9 cellular contexts compared by ENCODE assay signal in the genomic region with DNA sequence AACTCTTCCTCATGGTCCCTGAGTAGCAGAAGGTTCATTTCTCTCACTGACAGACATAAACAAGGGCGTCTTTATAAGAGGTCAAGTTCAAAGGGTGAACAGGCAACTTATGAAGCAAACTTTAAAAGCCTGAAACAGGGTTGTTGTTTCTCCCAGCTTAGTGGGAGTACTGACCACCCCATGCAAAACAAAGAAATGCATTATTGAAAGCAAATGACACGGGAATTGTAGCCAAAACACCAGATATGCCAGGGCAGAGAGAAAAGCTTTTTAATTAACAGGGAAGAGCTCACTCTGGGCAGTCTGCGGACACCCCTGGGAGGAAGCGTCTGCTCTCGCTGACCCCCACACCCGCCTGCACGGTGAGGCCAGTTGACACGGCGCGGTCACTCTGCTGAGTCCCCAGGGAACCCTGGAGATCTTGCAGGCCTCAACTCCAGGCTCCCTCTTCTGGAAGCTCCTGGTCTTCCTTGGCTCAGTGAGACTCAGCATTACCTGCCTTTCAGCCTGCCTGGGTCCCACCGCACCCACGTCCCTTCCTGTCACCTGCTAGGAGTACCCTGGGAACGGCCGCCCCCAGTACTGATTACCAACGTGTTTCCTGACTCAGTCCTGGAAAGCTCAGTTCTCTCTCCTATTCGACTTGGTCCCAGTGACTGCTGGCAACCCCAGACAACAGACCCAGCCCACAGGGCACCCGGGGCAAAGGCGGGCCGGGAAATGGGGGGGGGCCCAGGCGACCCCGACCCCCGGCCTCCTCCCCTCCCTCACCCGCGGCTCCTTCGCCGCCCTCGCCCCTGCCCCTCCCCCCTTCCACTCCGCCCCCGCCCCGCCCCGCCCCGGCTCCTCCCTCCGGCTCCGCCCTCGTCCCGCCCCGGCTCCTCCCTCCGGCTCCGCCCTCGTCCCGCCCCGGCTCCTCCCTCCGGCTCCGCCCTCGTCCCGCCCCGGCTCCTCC. TPM values are rescaled to one million over a fixed set of nuclear protein-coding genes. Genes with fewer than 3 reads are reported as not detected.
A peak's percentile ranks its signal among the peaks of the same experiment; 100 is the strongest.
DNase-seq lines count a peak whose midpoint lies in the region; ATAC-seq and TF ChIP-seq lines count a peak whose summit lies in the region.
"Had no signal": no experiment of that assay in that cellular context is flagged by ENCODE, and none has a peak within 500 bp of the region (broad histone marks: within the 10 kb centered on the region; RNA-seq: fewer than 3 reads in every experiment).

No MANE protein-coding gene starts in this region.

- peaks cover 3% of the 10 kb centered on the region for H3K27me3 Mint-ChIP-seq in T-helper 2 cell treated with Interferon-gamma antibody and Interleukin-4, amounts not matched to agents 5 μg/mL and 100 μg/mL, for 36 hours (ENCODE audit: low read depth)
- no peaks in the 10 kb centered on the region for H3K27me3 Mint-ChIP-seq in stimulated activated naive CD8-positive, alpha-beta T cell treated with anti-CD3 and anti-CD28 coated beads, Interleukin-15, amount 100 ng/mL, for 72 hours

- H3K36me3 Mint-ChIP-seq in T-helper 2 cell treated with Interferon-gamma antibody and Interleukin-4, amounts not matched to agents 5 μg/mL and 100 μg/mL, for 36 hours (ENCODE audit: low read depth), result peaks cover 9% of the 10 kb centered on the region

- H3K36me3 ChIP-seq in ES-I3 (ENCODE audit: insufficient read depth, low read length) (no peaks in the 10 kb centered on the region), MG63 (0 out of 2 replicates have a peak, but pooled peaks cover 2% of the 10 kb centered on the region), ectodermal cell (ENCODE audit: control insufficient read depth, insufficient read depth, low read length) (no peaks in the 10 kb centered on the region), left lung (peaks cover 0 to 19% of the 10 kb centered on the region in 2 donors)

- H3K27me3 ChIP-seq in MG63, result no peaks in the 10 kb centered on the region
- H3K27me3 ChIP-seq in ectodermal cell (ENCODE audit: control insufficient read depth, insufficient read depth, low read length, poor library complexity, severe bottlenecking), result no peaks in the 10 kb centered on the region
- no peaks in the 10 kb centered on the region for H3K27me3 ChIP-seq in left lung

- peak overlapping the region; percentile 63 for H3K27ac ChIP-seq in ectodermal cell (ENCODE audit: insufficient read depth, low read depth, low read length, poor library complexity, severe bottlenecking)
- H3K27ac ChIP-seq in left lung, result peak overlapping the region; percentile 75 to 97

- no peak for TF ChIP-seq CTCF in left lung (IDR thresholded peaks at IDR 0.05)

- peaks cover 22% of the 10 kb centered on the region for H3K4me1 ChIP-seq in ES-I3 (ENCODE audit: insufficient read depth, low read length)
- H3K4me1 ChIP-seq in ectodermal cell (ENCODE audit: control insufficient read depth, insufficient read depth, low read length), result peaks cover 5% of the 10 kb centered on the region
- peaks cover 4 to 14% of the 10 kb centered on the region in 2 donors for H3K4me1 ChIP-seq in left lung

- no peaks in the 10 kb centered on the region for H3K9me3 ChIP-seq in ES-I3 (ENCODE audit: control insufficient read depth, insufficient read depth, low read length)
- H3K9me3 ChIP-seq in MG63, result no peaks in the 10 kb centered on the region
- H3K9me3 ChIP-seq in ectodermal cell (ENCODE audit: control insufficient read depth, low read length), result no peaks in the 10 kb centered on the region
- no peaks in the 10 kb centered on the region for H3K9me3 ChIP-seq in left lung

- peak overlapping the region; percentile 73 for H3K27ac Mint-ChIP-seq in T-helper 2 cell treated with Interferon-gamma antibody and Interleukin-4, amounts not matched to agents 5 μg/mL and 100 μg/mL, for 36 hours
- peak overlapping the region; percentile 48 to 92 for H3K27ac Mint-ChIP-seq in stimulated activated naive CD8-positive, alpha-beta T cell treated with anti-CD3 and anti-CD28 coated beads, Interleukin-15, amount 100 ng/mL, for 72 hours

- peak; percentile 45 for DNase-seq in MG63
- peak; percentile 25 for DNase-seq in T-helper 2 cell treated with Interferon-gamma antibody and Interleukin-4, amounts not matched to agents 5 μg/mL and 100 μg/mL, for 36 hours (ENCODE audit: low spot score)
- peak; percentile 64 to 88 for DNase-seq in left lung
- DNase-seq in stimulated activated naive CD8-positive, alpha-beta T cell treated with anti-CD3 and anti-CD28 coated beads, Interleukin-15, amount 100 ng/mL, for 72 hours, result no peak

- H3K4me3 Mint-ChIP-seq in T-helper 2 cell treated with Interferon-gamma antibody and Interleukin-4, amounts not matched to agents 5 μg/mL and 100 μg/mL, for 36 hours, result peak overlapping the region; percentile 57
- peak overlapping the region in 1 of 2 donors; percentile 44 for H3K4me3 Mint-ChIP-seq in stimulated activated naive CD8-positive, alpha-beta T cell treated with anti-CD3 and anti-CD28 coated beads, Interleukin-15, amount 100 ng/mL, for 72 hours

- H3K9me3 Mint-ChIP-seq in T-helper 2 cell treated with Interferon-gamma antibody and Interleukin-4, amounts not matched to agents 5 μg/mL and 100 μg/mL, for 36 hours, result no peaks in the 10 kb centered on the region
- H3K9me3 Mint-ChIP-seq in stimulated activated naive CD8-positive, alpha-beta T cell treated with anti-CD3 and anti-CD28 coated beads, Interleukin-15, amount 100 ng/mL, for 72 hours, result no peaks in the 10 kb centered on the region

- peak overlapping the region; percentile 47; the same call in 1 of the 2 replicates for H3K9ac ChIP-seq in ES-I3 (ENCODE audit: low read depth, low read length)

- intact Hi-C loops in left lung (cut with DNase I), result no loop called here

- 13 to 19% methylated on average over 26 to 38 of the region's 47 CpGs for WGBS in ectodermal cell, 2 experiments

- ATAC-seq in left lung (peak; percentile 42), HG02981 (IDR thresholded peaks at IDR 0.05; ENCODE audit: unreplicated experiment) (no peak), GM21619 (IDR thresholded peaks at IDR 0.05; ENCODE audit: unreplicated experiment) (no peak)
- ATAC-seq in stimulated activated naive CD8-positive, alpha-beta T cell treated with anti-CD3 and anti-CD28 coated beads, Interleukin-15, amount 100 ng/mL, for 72 hours, result peak; percentile 2

- peaks cover 17% of the 10 kb centered on the region for H3K4me1 Mint-ChIP-seq in T-helper 2 cell treated with Interferon-gamma antibody and Interleukin-4, amounts not matched to agents 5 μg/mL and 100 μg/mL, for 36 hours (ENCODE audit: low read depth)
- peaks cover 20% of the 10 kb centered on the region for H3K4me1 Mint-ChIP-seq in stimulated activated naive CD8-positive, alpha-beta T cell treated with anti-CD3 and anti-CD28 coated beads, Interleukin-15, amount 100 ng/mL, for 72 hours

- H3K4me3 ChIP-seq in MG63, result peak overlapping the region; percentile 33
- H3K4me3 ChIP-seq in ectodermal cell (ENCODE audit: insufficient read depth, low read depth, low read length), result peak overlapping the region; percentile 46
- peak overlapping the region; percentile 24 to 41 for H3K4me3 ChIP-seq in left lung

RNA-seq across cellular contexts. Expression of a gene that starts 1.0 kb away (rescaled TPM):
- 24.3 and 34.9 TPM in 2 replicates for total RNA-seq in MG63 (2014; rRNA removed; shearing (Covaris generic); ENCODE audit: low replicate concordance)
- 16.0 TPM for polyA plus RNA-seq in ectodermal cell (2013, experiment 1 of 4)
- 20.6 TPM for polyA plus RNA-seq in ectodermal cell (2013, experiment 2 of 4)
- polyA plus RNA-seq in ectodermal cell (2013, experiment 3 of 4), result 15.4 TPM
- 17.6 TPM for polyA plus RNA-seq in ectodermal cell (2013, experiment 4 of 4)
- 10 to 100 TPM; 20.8 to 21.4 TPM for total RNA-seq in left lung

RNA-seq across cellular contexts. Expression of a gene that starts 15.2 kb away (rescaled TPM):
- 0.13 TPM in 1 of 2 replicates, not detected in the other for total RNA-seq in MG63 (2014; rRNA removed; shearing (Covaris generic); ENCODE audit: low replicate concordance)
- polyA plus RNA-seq in ectodermal cell (2013, experiment 1 of 4), result not detected
- 0.14 TPM for polyA plus RNA-seq in ectodermal cell (2013, experiment 2 of 4)
- polyA plus RNA-seq in ectodermal cell (2013, experiment 3 of 4), result not detected
- 0.04 TPM for polyA plus RNA-seq in ectodermal cell (2013, experiment 4 of 4)
- total RNA-seq in left lung, result 10 to 100 TPM; 11.0 to 25.6 TPM

RNA-seq across cellular contexts. Expression of a gene that starts 38.4 kb away (rescaled TPM):
- total RNA-seq in MG63 (2014; rRNA removed; shearing (Covaris generic); ENCODE audit: low replicate concordance), result 111 and 175 TPM in 2 replicates
- 90.5 TPM for polyA plus RNA-seq in ectodermal cell (2013, experiment 1 of 4)
- 86.9 TPM for polyA plus RNA-seq in ectodermal cell (2013, experiment 2 of 4)
- polyA plus RNA-seq in ectodermal cell (2013, experiment 3 of 4), result 71.3 TPM
- polyA plus RNA-seq in ectodermal cell (2013, experiment 4 of 4), result 75.3 TPM
- total RNA-seq in left lung, result 100 to 1,000 TPM; 109 to 116 TPM

RNA-seq across cellular contexts. Expression of a gene that starts 52.5 kb away (rescaled TPM):
- total RNA-seq in MG63 (2014; rRNA removed; shearing (Covaris generic); ENCODE audit: low replicate concordance), result not detected in 2 replicates
- not detected for polyA plus RNA-seq in ectodermal cell (2013, experiment 1 of 4)
- polyA plus RNA-seq in ectodermal cell (2013, experiment 2 of 4), result 0.05 TPM
- polyA plus RNA-seq in ectodermal cell (2013, experiment 3 of 4), result 0.21 TPM
- polyA plus RNA-seq in ectodermal cell (2013, experiment 4 of 4), result 0.08 TPM
- under 1 TPM in 1 of 2 donors, not detected in 1; 0.06 TPM for total RNA-seq in left lung
- total RNA-seq: glomerular endothelial cell had no signal

Comparison
In these comparisons a context has a peak if more than half of its experiments do, and no peak if none do; other contexts are left out.
1. DNase-seq: peak in MG63 (single experiment), T-helper 2 cell treated with Interferon-gamma antibody and Interleukin-4, amounts not matched to agents 5 μg/mL and 100 μg/mL, for 36 hours (single experiment) and left lung (2 of 2); none in stimulated activated naive CD8-positive, alpha-beta T cell treated with anti-CD3 and anti-CD28 coated beads, Interleukin-15, amount 100 ng/mL, for 72 hours (0 of 2).
2. ATAC-seq: peak in left lung (single experiment) and stimulated activated naive CD8-positive, alpha-beta T cell treated with anti-CD3 and anti-CD28 coated beads, Interleukin-15, amount 100 ng/mL, for 72 hours (single experiment); none in HG02981 (single experiment) and GM21619 (single experiment).
3. RNA of a gene that starts 15.2 kb away (total RNA-seq): 11.0 to 25.6 TPM in left lung; 0.13 TPM in MG63; every median in the first group is over 10 times any median in the second.
4. Peak in every context shown above with its lines, with median percentiles within 50 percentile points of each other: H3K4me3 ChIP-seq.